ENCODE assay signal across 7 cellular contexts in genomic region chr12:16914853-16915252, GRCh38.
"Had no signal": no experiment of that assay in that cellular context is flagged by ENCODE, and none has a peak within 500 bp of the region (broad histone marks: within the 10 kb centered on the region; RNA-seq: fewer than 3 reads in every experiment).

No MANE protein-coding gene starts in this region.

- H3K4me3 ChIP-seq: GM12878 had no signal

- FAIRE-seq: GM12878, GM12891, GM12892, GM18507, GM19239 had no signal

- DNase-seq: GDM1, GF-D8 had no signal

- ATAC-seq: GM12878 had no signal
